9 cellular contexts compared by ENCODE assay signal in genomic region chr1:14923400-14924011, GRCh38.
DNase-seq lines count a peak whose midpoint lies in the region.
"Had no signal": no experiment of that assay in that cellular context is flagged by ENCODE, and none has a peak within 500 bp of the region (broad histone marks: within the 10 kb centered on the region; RNA-seq: fewer than 3 reads in every experiment).

No MANE protein-coding gene starts in this region.

- H3K4me1 Mint-ChIP-seq in T-helper 2 cell treated with Interferon-gamma antibody and Interleukin-4, amounts not matched to agents 5 μg/mL and 100 μg/mL, for 36 hours (ENCODE audit: low read depth): peaks cover 4% of the 10 kb centered on the region
- peaks cover 8% of the 10 kb centered on the region for H3K4me1 Mint-ChIP-seq in activated naive CD8-positive, alpha-beta T cell (ENCODE audit: low read depth)

- no peaks in the 10 kb centered on the region for H3K9me2 ChIP-seq in Karpas-422 (replicated peaks; ENCODE audit: insufficient read depth, low read length)

- no peaks in the 10 kb centered on the region for H3K9me3 ChIP-seq in iPS-18c (ENCODE audit: control insufficient read depth, insufficient read depth, low read length)
- no peaks in the 10 kb centered on the region for H3K9me3 ChIP-seq in subcutaneous abdominal adipose tissue (ENCODE audit: control insufficient read depth in 5 of 5, low read length in 5 of 5)
- H3K9me3 ChIP-seq in Karpas-422 (ENCODE audit: low read length): no peaks in the 10 kb centered on the region

- H3K9ac ChIP-seq in subcutaneous abdominal adipose tissue (ENCODE audit: low read length in 5 of 5) (peak overlapping the region in 1 of 5 donors; percentile 64), Karpas-422 (ENCODE audit: low read length) (no peak overlapping the region)

- no peak overlapping the region for H3K27ac Mint-ChIP-seq in T-helper 2 cell treated with Interferon-gamma antibody and Interleukin-4, amounts not matched to agents 5 μg/mL and 100 μg/mL, for 36 hours
- no peak overlapping the region for H3K27ac Mint-ChIP-seq in activated naive CD8-positive, alpha-beta T cell

- peaks cover 0 to 1% (median 0%) of the 10 kb centered on the region in 5 donors for H3K27me3 ChIP-seq in subcutaneous abdominal adipose tissue (ENCODE audit: control insufficient read depth in 5 of 5, insufficient read depth in 4 of 5, low read length in 5 of 5)
- no peaks in the 10 kb centered on the region for H3K27me3 ChIP-seq in Karpas-422 (ENCODE audit: low read length)

- no peaks in the 10 kb centered on the region for H3K79me2 ChIP-seq in Karpas-422 (ENCODE audit: low read length)

- H3K4me3 ChIP-seq in iPS-18c (ENCODE audit: insufficient read depth, low read depth, low read length) (peak overlapping the region; percentile 43; the same call in 1 of the 2 replicates), subcutaneous abdominal adipose tissue (ENCODE audit: low read depth in 1 of 5, low read length in 5 of 5) (peak overlapping the region in 2 of 5 donors; percentile 28 to 35), Karpas-422 (ENCODE audit: low read length) (no peak overlapping the region)

- H3K27ac ChIP-seq in subcutaneous abdominal adipose tissue (ENCODE audit: low read depth, low read length) (peak overlapping the region; percentile 60), Karpas-422 (ENCODE audit: low read length) (no peak overlapping the region)

- H3K9me3 Mint-ChIP-seq in T-helper 2 cell treated with Interferon-gamma antibody and Interleukin-4, amounts not matched to agents 5 μg/mL and 100 μg/mL, for 36 hours: no peaks in the 10 kb centered on the region
- H3K9me3 Mint-ChIP-seq in activated naive CD8-positive, alpha-beta T cell (ENCODE audit: low read depth): no peaks in the 10 kb centered on the region

- H3K36me3 ChIP-seq in subcutaneous abdominal adipose tissue (ENCODE audit: control insufficient read depth in 5 of 5, insufficient read depth in 5 of 5, low read length in 5 of 5) (no peaks in the 10 kb centered on the region), Karpas-422 (ENCODE audit: insufficient read depth, low read length) (no peaks in the 10 kb centered on the region)

- H3K4me1 ChIP-seq in subcutaneous abdominal adipose tissue (ENCODE audit: control insufficient read depth in 5 of 5, insufficient read depth in 5 of 5, low read length in 5 of 5) (peaks cover 0 to 35% (median 27%) of the 10 kb centered on the region in 5 donors), Karpas-422 (ENCODE audit: low read length) (no peaks in the 10 kb centered on the region)

- peak overlapping the region; percentile 70 for H3K4me3 Mint-ChIP-seq in T-helper 2 cell treated with Interferon-gamma antibody and Interleukin-4, amounts not matched to agents 5 μg/mL and 100 μg/mL, for 36 hours
- peak overlapping the region; percentile 70 for H3K4me3 Mint-ChIP-seq in activated naive CD8-positive, alpha-beta T cell

- H3K27me3 Mint-ChIP-seq in T-helper 2 cell treated with Interferon-gamma antibody and Interleukin-4, amounts not matched to agents 5 μg/mL and 100 μg/mL, for 36 hours (ENCODE audit: low read depth): peaks cover 52% of the 10 kb centered on the region
- peaks cover 31% of the 10 kb centered on the region for H3K27me3 Mint-ChIP-seq in activated naive CD8-positive, alpha-beta T cell

- DNase-seq in T-helper 2 cell treated with Interferon-gamma antibody and Interleukin-4, amounts not matched to agents 5 μg/mL and 100 μg/mL, for 36 hours (ENCODE audit: low spot score): no peak
- DNase-seq in T-helper 2 cell: no peak
- DNase-seq in cortex of kidney (lab: John Stamatoyannopoulos, UW): no peak
- no peak for DNase-seq in iPS-NIHi11 (ENCODE audit: low spot score)
- no peak for DNase-seq in Karpas-422
- DNase-seq: NCI-H187 had no signal

- no peaks in the 10 kb centered on the region for H3K36me3 Mint-ChIP-seq in T-helper 2 cell treated with Interferon-gamma antibody and Interleukin-4, amounts not matched to agents 5 μg/mL and 100 μg/mL, for 36 hours (ENCODE audit: low read depth)
- H3K36me3 Mint-ChIP-seq in activated naive CD8-positive, alpha-beta T cell: no peaks in the 10 kb centered on the region

- no peak overlapping the region for H3K4me2 ChIP-seq in Karpas-422 (ENCODE audit: low read depth, low read length, poor library complexity, severe bottlenecking)

- H4K20me1 ChIP-seq in Karpas-422 (ENCODE audit: insufficient read depth, low read depth, low read length): no peaks in the 10 kb centered on the region

- no peak overlapping the region for H2AFZ ChIP-seq in Karpas-422 (ENCODE audit: low read length)
